ENCODE assay signal across 2 cellular contexts in genomic region chr15:68209735-68210408, GRCh38.
TF ChIP-seq lines count a peak whose summit lies in the region.

No MANE protein-coding gene starts in this region.

TF ChIP-seq in GM23338, 12 proteins besides CTCF, POLR2A, EP300 and RAD21:
- TF ChIP-seq ZNF462 (CRISPR knock-in tag; IDR thresholded peaks at IDR 0.05) (no peak), JUNB (IDR thresholded peaks at IDR 0.05; ENCODE audit: unreplicated experiment) (no peak), CREB1 (CRISPR knock-in tag; IDR thresholded peaks at IDR 0.05; ENCODE audit: low read depth) (no peak), EZH2phosphoT487 (IDR thresholded peaks at IDR 0.05; ENCODE audit: unreplicated experiment) (no peak), ZNF331 (CRISPR knock-in tag; IDR thresholded peaks at IDR 0.05; ENCODE audit: low read depth) (no peak), NANOG (IDR thresholded peaks at IDR 0.05; ENCODE audit: borderline replicate concordance) (no peak), ETS1 (IDR thresholded peaks at IDR 0.05) (no peak), POLR2AphosphoS5 (IDR thresholded peaks at IDR 0.05; ENCODE audit: low read depth) (no peak), STAT1 (IDR thresholded peaks at IDR 0.05; ENCODE audit: unreplicated experiment) (no peak), ZNF114 (CRISPR knock-in tag; IDR thresholded peaks at IDR 0.05) (no peak), EZH2 (IDR thresholded peaks at IDR 0.05; ENCODE audit: low read depth, unreplicated experiment) (no peak)
- TF ChIP-seq, protein P1, sequence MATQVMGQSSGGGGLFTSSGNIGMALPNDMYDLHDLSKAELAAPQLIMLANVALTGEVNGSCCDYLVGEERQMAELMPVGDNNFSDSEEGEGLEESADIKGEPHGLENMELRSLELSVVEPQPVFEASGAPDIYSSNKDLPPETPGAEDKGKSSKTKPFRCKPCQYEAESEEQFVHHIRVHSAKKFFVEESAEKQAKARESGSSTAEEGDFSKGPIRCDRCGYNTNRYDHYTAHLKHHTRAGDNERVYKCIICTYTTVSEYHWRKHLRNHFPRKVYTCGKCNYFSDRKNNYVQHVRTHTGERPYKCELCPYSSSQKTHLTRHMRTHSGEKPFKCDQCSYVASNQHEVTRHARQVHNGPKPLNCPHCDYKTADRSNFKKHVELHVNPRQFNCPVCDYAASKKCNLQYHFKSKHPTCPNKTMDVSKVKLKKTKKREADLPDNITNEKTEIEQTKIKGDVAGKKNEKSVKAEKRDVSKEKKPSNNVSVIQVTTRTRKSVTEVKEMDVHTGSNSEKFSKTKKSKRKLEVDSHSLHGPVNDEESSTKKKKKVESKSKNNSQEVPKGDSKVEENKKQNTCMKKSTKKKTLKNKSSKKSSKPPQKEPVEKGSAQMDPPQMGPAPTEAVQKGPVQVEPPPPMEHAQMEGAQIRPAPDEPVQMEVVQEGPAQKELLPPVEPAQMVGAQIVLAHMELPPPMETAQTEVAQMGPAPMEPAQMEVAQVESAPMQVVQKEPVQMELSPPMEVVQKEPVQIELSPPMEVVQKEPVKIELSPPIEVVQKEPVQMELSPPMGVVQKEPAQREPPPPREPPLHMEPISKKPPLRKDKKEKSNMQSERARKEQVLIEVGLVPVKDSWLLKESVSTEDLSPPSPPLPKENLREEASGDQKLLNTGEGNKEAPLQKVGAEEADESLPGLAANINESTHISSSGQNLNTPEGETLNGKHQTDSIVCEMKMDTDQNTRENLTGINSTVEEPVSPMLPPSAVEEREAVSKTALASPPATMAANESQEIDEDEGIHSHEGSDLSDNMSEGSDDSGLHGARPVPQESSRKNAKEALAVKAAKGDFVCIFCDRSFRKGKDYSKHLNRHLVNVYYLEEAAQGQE (IDR thresholded peaks at IDR 0.05; ENCODE audit: unreplicated experiment), result no peak

TF ChIP-seq in WTC11, 78 proteins besides CTCF, POLR2A, EP300 and RAD21 (continued from another document):
- TF ChIP-seq, protein P2, sequence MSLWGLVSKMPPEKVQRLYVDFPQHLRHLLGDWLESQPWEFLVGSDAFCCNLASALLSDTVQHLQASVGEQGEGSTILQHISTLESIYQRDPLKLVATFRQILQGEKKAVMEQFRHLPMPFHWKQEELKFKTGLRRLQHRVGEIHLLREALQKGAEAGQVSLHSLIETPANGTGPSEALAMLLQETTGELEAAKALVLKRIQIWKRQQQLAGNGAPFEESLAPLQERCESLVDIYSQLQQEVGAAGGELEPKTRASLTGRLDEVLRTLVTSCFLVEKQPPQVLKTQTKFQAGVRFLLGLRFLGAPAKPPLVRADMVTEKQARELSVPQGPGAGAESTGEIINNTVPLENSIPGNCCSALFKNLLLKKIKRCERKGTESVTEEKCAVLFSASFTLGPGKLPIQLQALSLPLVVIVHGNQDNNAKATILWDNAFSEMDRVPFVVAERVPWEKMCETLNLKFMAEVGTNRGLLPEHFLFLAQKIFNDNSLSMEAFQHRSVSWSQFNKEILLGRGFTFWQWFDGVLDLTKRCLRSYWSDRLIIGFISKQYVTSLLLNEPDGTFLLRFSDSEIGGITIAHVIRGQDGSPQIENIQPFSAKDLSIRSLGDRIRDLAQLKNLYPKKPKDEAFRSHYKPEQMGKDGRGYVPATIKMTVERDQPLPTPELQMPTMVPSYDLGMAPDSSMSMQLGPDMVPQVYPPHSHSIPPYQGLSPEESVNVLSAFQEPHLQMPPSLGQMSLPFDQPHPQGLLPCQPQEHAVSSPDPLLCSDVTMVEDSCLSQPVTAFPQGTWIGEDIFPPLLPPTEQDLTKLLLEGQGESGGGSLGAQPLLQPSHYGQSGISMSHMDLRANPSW (CRISPR knock-in tag; conservative IDR thresholded peaks at IDR 0.05; ENCODE audit: low read depth), result no peak
- TF ChIP-seq ZBTB21 (CRISPR knock-in tag; IDR thresholded peaks at IDR 0.05; ENCODE audit: borderline replicate concordance) (no peak), ZNF396 (CRISPR knock-in tag; IDR thresholded peaks at IDR 0.05; ENCODE audit: borderline replicate concordance) (no peak), ZNF281 (CRISPR knock-in tag; IDR thresholded peaks at IDR 0.05) (no peak), E2F4 (CRISPR knock-in tag; IDR thresholded peaks at IDR 0.05; ENCODE audit: borderline replicate concordance, low read depth) (no peak)
- TF ChIP-seq, protein P3, sequence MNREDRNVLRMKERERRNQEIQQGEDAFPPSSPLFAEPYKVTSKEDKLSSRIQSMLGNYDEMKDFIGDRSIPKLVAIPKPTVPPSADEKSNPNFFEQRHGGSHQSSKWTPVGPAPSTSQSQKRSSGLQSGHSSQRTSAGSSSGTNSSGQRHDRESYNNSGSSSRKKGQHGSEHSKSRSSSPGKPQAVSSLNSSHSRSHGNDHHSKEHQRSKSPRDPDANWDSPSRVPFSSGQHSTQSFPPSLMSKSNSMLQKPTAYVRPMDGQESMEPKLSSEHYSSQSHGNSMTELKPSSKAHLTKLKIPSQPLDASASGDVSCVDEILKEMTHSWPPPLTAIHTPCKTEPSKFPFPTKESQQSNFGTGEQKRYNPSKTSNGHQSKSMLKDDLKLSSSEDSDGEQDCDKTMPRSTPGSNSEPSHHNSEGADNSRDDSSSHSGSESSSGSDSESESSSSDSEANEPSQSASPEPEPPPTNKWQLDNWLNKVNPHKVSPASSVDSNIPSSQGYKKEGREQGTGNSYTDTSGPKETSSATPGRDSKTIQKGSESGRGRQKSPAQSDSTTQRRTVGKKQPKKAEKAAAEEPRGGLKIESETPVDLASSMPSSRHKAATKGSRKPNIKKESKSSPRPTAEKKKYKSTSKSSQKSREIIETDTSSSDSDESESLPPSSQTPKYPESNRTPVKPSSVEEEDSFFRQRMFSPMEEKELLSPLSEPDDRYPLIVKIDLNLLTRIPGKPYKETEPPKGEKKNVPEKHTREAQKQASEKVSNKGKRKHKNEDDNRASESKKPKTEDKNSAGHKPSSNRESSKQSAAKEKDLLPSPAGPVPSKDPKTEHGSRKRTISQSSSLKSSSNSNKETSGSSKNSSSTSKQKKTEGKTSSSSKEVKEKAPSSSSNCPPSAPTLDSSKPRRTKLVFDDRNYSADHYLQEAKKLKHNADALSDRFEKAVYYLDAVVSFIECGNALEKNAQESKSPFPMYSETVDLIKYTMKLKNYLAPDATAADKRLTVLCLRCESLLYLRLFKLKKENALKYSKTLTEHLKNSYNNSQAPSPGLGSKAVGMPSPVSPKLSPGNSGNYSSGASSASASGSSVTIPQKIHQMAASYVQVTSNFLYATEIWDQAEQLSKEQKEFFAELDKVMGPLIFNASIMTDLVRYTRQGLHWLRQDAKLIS (CRISPR knock-in tag; IDR thresholded peaks at IDR 0.05; ENCODE audit: borderline replicate concordance), result no peak
